ENCODE assay signal across 1 cellular context in the genomic region with DNA sequence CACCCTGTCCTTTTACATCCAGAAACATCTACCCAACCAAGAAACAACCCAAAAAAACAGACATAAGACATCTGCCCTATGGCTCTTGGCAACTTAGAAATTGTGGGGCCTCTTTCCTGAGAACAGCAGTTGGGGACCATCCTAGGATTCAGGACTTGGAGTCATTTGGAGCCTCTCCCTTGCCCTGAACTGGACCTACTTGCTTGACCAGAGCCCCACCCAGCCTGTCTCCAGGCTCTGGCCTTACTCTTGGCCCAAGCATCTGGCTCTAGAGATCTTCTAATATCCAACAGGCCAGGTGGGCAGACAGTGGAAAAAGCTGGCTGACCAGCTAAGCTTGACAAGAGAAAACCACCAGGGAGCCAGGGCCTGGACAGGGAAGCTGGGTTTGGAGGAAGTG.
TF ChIP-seq lines count a peak whose summit lies in the region.

No MANE protein-coding gene starts in this region.

TF ChIP-seq in H1, 55 proteins besides CTCF, POLR2A, EP300 and RAD21:
- TF ChIP-seq SIRT6 (IDR thresholded peaks at IDR 0.05; ENCODE audit: low read length) (no peak), ASH2L (IDR thresholded peaks at IDR 0.05; ENCODE audit: low read length) (no peak), CEBPB (IDR thresholded peaks at IDR 0.05; ENCODE audit: low read depth, low read length) (no peak), NRF1 (IDR thresholded peaks at IDR 0.05; ENCODE audit: low read depth, low read length) (no peak), BCL11A (IDR thresholded peaks at IDR 0.05; ENCODE audit: low read depth in 2 of 2, low read length in 2 of 2) (no peak)
